In genomic region chr10:97960269-97960869, GRCh38 we compare ENCODE assay signal across 16 cellular contexts.
"Had no signal": no experiment of that assay in that cellular context is flagged by ENCODE, and none has a peak within 500 bp of the region (broad histone marks: within the 10 kb centered on the region; RNA-seq: fewer than 3 reads in every experiment).

No MANE protein-coding gene starts in this region.

- H3K4me3 Mint-ChIP-seq: naive thymus-derived CD4-positive, alpha-beta T cell had no signal

- H3K36me3 ChIP-seq: colonic mucosa, esophagus squamous epithelium, ovary, right atrium auricular region had no signal

- H3K36me3 Mint-ChIP-seq: naive thymus-derived CD4-positive, alpha-beta T cell had no signal

- H3K9me3 ChIP-seq: colonic mucosa, esophagus squamous epithelium, ovary, right atrium auricular region had no signal

- H3K9me3 Mint-ChIP-seq: naive thymus-derived CD4-positive, alpha-beta T cell had no signal

- H3K27ac Mint-ChIP-seq: naive thymus-derived CD4-positive, alpha-beta T cell had no signal

- H3K27ac ChIP-seq: colonic mucosa, esophagus squamous epithelium, ovary, right atrium auricular region had no signal

- H3K4me1 ChIP-seq: colonic mucosa, esophagus squamous epithelium, right atrium auricular region had no signal

- DNase-seq: colonic mucosa; dermis blood vessel endothelial cell; esophagus squamous epithelium; foreskin fibroblast; kidney; left cardiac atrium; left ventricle myocardium superior; mesenchymal stem cell; naive thymus-derived CD4-positive, alpha-beta T cell; ovary; small intestine; stimulated activated CD4-positive, alpha-beta T cell treated with anti-CD3 and anti-CD28 coated beads, Interleukin-2, amount 100 ng/mL, for 48 hours; stimulated activated naive CD4-positive, alpha-beta T cell treated with Interleukin-2 at 50 U/mL for 16 hours; trophoblast cell had no signal

- H3K4me3 ChIP-seq: colonic mucosa, esophagus squamous epithelium, lung, ovary, right atrium auricular region had no signal

- ATAC-seq: left cardiac atrium; left ventricle myocardium superior; naive thymus-derived CD4-positive, alpha-beta T cell had no signal

- H3K27me3 ChIP-seq: colonic mucosa, ovary, right atrium auricular region had no signal

- H3K4me1 Mint-ChIP-seq: naive thymus-derived CD4-positive, alpha-beta T cell had no signal
